In genomic region chr19:18634612-18635290, GRCh38 we compare ENCODE assay signal across 17 cellular contexts. TPM values are rescaled to one million over a fixed set of nuclear protein-coding genes. Genes with fewer than 3 reads are reported as not detected.
A peak's percentile ranks its signal among the peaks of the same experiment; 100 is the strongest.
DNase-seq lines count a peak whose midpoint lies in the region; TF ChIP-seq lines count a peak whose summit lies in the region.
"Had no signal": no experiment of that assay in that cellular context is flagged by ENCODE, and none has a peak within 500 bp of the region (broad histone marks: within the 10 kb centered on the region; RNA-seq: fewer than 3 reads in every experiment).

No MANE protein-coding gene starts in this region.

- H3K4me3 ChIP-seq in esophagus squamous epithelium, result no peak overlapping the region
- H3K4me3 ChIP-seq: left ventricle myocardium inferior, thoracic aorta had no signal

- H3K4me1 ChIP-seq in esophagus squamous epithelium, result peaks cover 23 to 51% (median 27%) of the 10 kb centered on the region in 3 donors

- peak overlapping the region; percentile 75 to 92 (median 87) for H3K27ac ChIP-seq in esophagus squamous epithelium
- H3K27ac ChIP-seq: left ventricle myocardium inferior, thoracic aorta had no signal

- H3K9me3 Mint-ChIP-seq in progenitor cell of endocrine pancreas (ENCODE audit: low read depth), result no peaks in the 10 kb centered on the region
- H3K9me3 Mint-ChIP-seq: activated naive CD8-positive, alpha-beta T cell treated with anti-CD3 and anti-CD28 coated beads, Interleukin-2, amount 50 U/mL, for 24 hours had no signal

- intact Hi-C loops in esophagus squamous epithelium (cut with DNase I), result no loop called here

- DNase-seq in DMS79 treated with DMSO at 0.1 percent for 48 hours (lab: John Stamatoyannopoulos, UW), result peak; percentile 13
- DNase-seq in DMS79 (lab: John Stamatoyannopoulos, UW), result no peak
- peak; percentile 53 for DNase-seq in NCI-H1694 treated with DMSO at 0.1 percent for 48 hours (lab: John Stamatoyannopoulos, UW)
- DNase-seq in esophagus squamous epithelium (lab: John Stamatoyannopoulos, UW), result no peak
- DNase-seq in progenitor cell of endocrine pancreas (ENCODE audit: low spot score, unreplicated experiment), result no peak
- no peak for DNase-seq in NCI-H526 (lab: John Stamatoyannopoulos, UW)
- no peak for DNase-seq in middle frontal gyrus (ENCODE audit: extremely low spot score, low spot score)
- no peak for DNase-seq in GM19238 (ENCODE audit: insufficient read length, low spot score)
- DNase-seq: activated CD4-positive, alpha-beta T cell treated with anti-CD3 and anti-CD28 coated beads for 36 hours; activated naive CD8-positive, alpha-beta T cell treated with anti-CD3 and anti-CD28 coated beads, Interleukin-2, amount 50 U/mL, for 24 hours; cerebellar nuclear complex; left ventricle myocardium inferior; NCI-H1092; NCI-H526 treated with DMSO at 0.1 percent for 48 hours; RPMI8226 had no signal

- H3K27me3 Mint-ChIP-seq in progenitor cell of endocrine pancreas, result peaks cover 15% of the 10 kb centered on the region
- H3K27me3 Mint-ChIP-seq: activated CD4-positive, alpha-beta T cell treated with anti-CD3 and anti-CD28 coated beads for 36 hours had no signal

- peak overlapping the region; percentile 23 for H3K27ac Mint-ChIP-seq in progenitor cell of endocrine pancreas
- H3K27ac Mint-ChIP-seq: activated naive CD8-positive, alpha-beta T cell treated with anti-CD3 and anti-CD28 coated beads, Interleukin-2, amount 50 U/mL, for 24 hours had no signal

- 23 to 42% methylated on average over 8 to 11 of the region's 11 CpGs for WGBS in esophagus squamous epithelium, 2 donors

- H3K27me3 ChIP-seq in esophagus squamous epithelium, result peaks cover 0 to 4% (median 0%) of the 10 kb centered on the region in 4 donors

- no peak for TF ChIP-seq POLR2A in esophagus squamous epithelium (IDR thresholded peaks at IDR 0.05)

- no peak overlapping the region for H3K4me3 Mint-ChIP-seq in progenitor cell of endocrine pancreas (ENCODE audit: low read depth)

- no peaks in the 10 kb centered on the region for H3K9me3 ChIP-seq in esophagus squamous epithelium
- H3K9me3 ChIP-seq: left ventricle myocardium inferior, thoracic aorta had no signal

- TF ChIP-seq CTCF in esophagus squamous epithelium (IDR thresholded peaks at IDR 0.05) (no peak), progenitor cell of endocrine pancreas (IDR thresholded peaks at IDR 0.05; ENCODE audit: unreplicated experiment) (no peak)

- H3K36me3 ChIP-seq in esophagus squamous epithelium, result no peaks in the 10 kb centered on the region
- H3K36me3 ChIP-seq: left ventricle myocardium inferior, thoracic aorta had no signal

- H3K4me1 Mint-ChIP-seq in progenitor cell of endocrine pancreas (ENCODE audit: low read depth), result peaks cover 7% of the 10 kb centered on the region

- H3K36me3 Mint-ChIP-seq in progenitor cell of endocrine pancreas (ENCODE audit: insufficient read depth), result no peaks in the 10 kb centered on the region

RNA-seq across cellular contexts. Expression of gene KLHL26, which starts 2.1 kb away (rescaled TPM):
- total RNA-seq in esophagus squamous epithelium, result 1 to 10 TPM; 1.6 to 6.6 (median 3.4) TPM
- total RNA-seq in progenitor cell of endocrine pancreas, result 11.6 and 12.3 TPM in 2 replicates

RNA-seq across cellular contexts. Expression of gene TMEM59L, which starts 22.1 kb away (rescaled TPM):
- 1 to 10 TPM in 1 of 4 donors, under 1 TPM in 1, not detected in 2; 0.18 to 2.7 TPM for total RNA-seq in esophagus squamous epithelium
- total RNA-seq in progenitor cell of endocrine pancreas, result 5.0 and 6.4 TPM in 2 replicates
- total RNA-seq: T-helper 2 cell treated with Interferon-gamma antibody and Interleukin-4, amounts not matched to agents 100 ng/mL and 5 ng/mL, for 36 hours had no signal

RNA-seq across cellular contexts. Expression of gene CRLF1, which starts 28.2 kb away (rescaled TPM):
- total RNA-seq in esophagus squamous epithelium, result 10 to 100 TPM; 13.2 to 82.6 (median 19.3) TPM
- total RNA-seq in progenitor cell of endocrine pancreas, result 4.4 and 6.0 TPM in 2 replicates
- total RNA-seq: activated CD4-positive, alpha-beta T cell treated with anti-CD3 and anti-CD28 coated beads for 36 hours; T-helper 2 cell treated with Interferon-gamma antibody and Interleukin-4, amounts not matched to agents 100 ng/mL and 5 ng/mL, for 36 hours had no signal

RNA-seq across cellular contexts. Expression of gene REX1BD, which starts 46.2 kb away (rescaled TPM):
- total RNA-seq in esophagus squamous epithelium, result 10 to 100 TPM; 46.8 to 69.0 (median 56.6) TPM
- 66.5 and 67.4 TPM in 2 replicates for total RNA-seq in progenitor cell of endocrine pancreas

RNA-seq across cellular contexts. Expression of gene CRTC1, which starts 48.7 kb away (rescaled TPM):
- total RNA-seq in esophagus squamous epithelium, result 1 to 10 TPM; 1.8 to 3.6 (median 2.1) TPM
- 39.5 and 39.7 TPM in 2 replicates for total RNA-seq in progenitor cell of endocrine pancreas

Comparison
In these comparisons a context has a peak if more than half of its experiments do, and no peak if none do; other contexts are left out.
1. DNase-seq: peak in DMS79 treated with DMSO at 0.1 percent for 48 hours (single experiment) and NCI-H1694 treated with DMSO at 0.1 percent for 48 hours (single experiment); none in DMS79 (single experiment), esophagus squamous epithelium (single experiment), progenitor cell of endocrine pancreas (single experiment), NCI-H526 (0 of 2), middle frontal gyrus (single experiment) and GM19238 (single experiment).